9 cellular contexts compared by ENCODE assay signal in genomic region chr7:27149817-27150567, GRCh38. TPM values are rescaled to one million over a fixed set of nuclear protein-coding genes. Genes with fewer than 3 reads are reported as not detected.
DNase-seq lines count a peak whose midpoint lies in the region; ATAC-seq and TF ChIP-seq lines count a peak whose summit lies in the region.
"Had no signal": no experiment of that assay in that cellular context is flagged by ENCODE, and none has a peak within 500 bp of the region (broad histone marks: within the 10 kb centered on the region; RNA-seq: fewer than 3 reads in every experiment).

No MANE protein-coding gene starts in this region.

- no peak for TF ChIP-seq CTCF in Calu3 (IDR thresholded peaks at IDR 0.05; ENCODE audit: unreplicated experiment)
- no peak for TF ChIP-seq CTCF in chondrocyte (IDR thresholded peaks at IDR 0.05)
- no peak for TF ChIP-seq CTCF in osteocyte (IDR thresholded peaks at IDR 0.05)

- H3K4me3 Mint-ChIP-seq in Calu3 (ENCODE audit: low read depth, unreplicated experiment) (peak overlapping the region; percentile 76), IgD-negative memory B cell (peak overlapping the region in 3 of 4 donors; percentile 47 to 89 (median 66)), chondrocyte (ENCODE audit: unreplicated experiment) (peak overlapping the region; percentile 64), osteocyte (ENCODE audit: unreplicated experiment) (no peak overlapping the region), T-helper 17 cell (no peak overlapping the region)

- H3K36me3 Mint-ChIP-seq in Calu3 (ENCODE audit: insufficient read depth, unreplicated experiment) (peaks cover 37% of the 10 kb centered on the region), IgD-negative memory B cell (no peaks in the 10 kb centered on the region), chondrocyte (ENCODE audit: low read depth) (peaks cover 5% of the 10 kb centered on the region), osteocyte (ENCODE audit: unreplicated experiment) (peaks cover 3% of the 10 kb centered on the region), T-helper 17 cell (ENCODE audit: low read depth) (peaks cover 14% of the 10 kb centered on the region)

- peak overlapping the region; percentile 73 for H3K27ac Mint-ChIP-seq in Calu3 (ENCODE audit: unreplicated experiment)
- peak overlapping the region in 2 of 3 donors; percentile 94 to 98 for H3K27ac Mint-ChIP-seq in IgD-negative memory B cell
- no peak overlapping the region for H3K27ac Mint-ChIP-seq in chondrocyte (ENCODE audit: unreplicated experiment)
- no peak overlapping the region for H3K27ac Mint-ChIP-seq in osteocyte (ENCODE audit: unreplicated experiment)
- no peak overlapping the region for H3K27ac Mint-ChIP-seq in T-helper 17 cell

- ATAC-seq in GM21576 (IDR thresholded peaks at IDR 0.05; ENCODE audit: unreplicated experiment) (no peak), T-helper 17 cell (no peak), GM21529 (IDR thresholded peaks at IDR 0.05; ENCODE audit: unreplicated experiment) (no peak)

- intact Hi-C loops in Calu3 (cut with micrococcal nuclease; ENCODE audit: unreplicated experiment) = loop anchor here (5.0 kb wide), 1 partner anchor 1258 kb away; no protein-coding TSS in a partner anchor

- H3K27me3 Mint-ChIP-seq in Calu3 (ENCODE audit: unreplicated experiment) = peaks cover 36% of the 10 kb centered on the region
- H3K27me3 Mint-ChIP-seq in IgD-negative memory B cell = peaks cover 73% of the 10 kb centered on the region
- peaks cover 90% of the 10 kb centered on the region for H3K27me3 Mint-ChIP-seq in chondrocyte (ENCODE audit: low read depth)
- H3K27me3 Mint-ChIP-seq in osteocyte (ENCODE audit: unreplicated experiment) = peaks cover 91% of the 10 kb centered on the region
- peaks cover 94% of the 10 kb centered on the region for H3K27me3 Mint-ChIP-seq in T-helper 17 cell

- CTCF ChIA-PET in Calu3 (lab: Charles Lee) = interaction anchor here (0.7 to 2.4 kb wide), 14 partner anchors 9 to 1209 kb away, joined by 3 to 21 read pairs (median 5); partner anchors contain the start of genes HOXA10 and SKAP2

- H3K4me1 Mint-ChIP-seq in Calu3 (ENCODE audit: low read depth, unreplicated experiment) (peaks cover 11% of the 10 kb centered on the region), IgD-negative memory B cell (peaks cover 16 to 34% (median 24%) of the 10 kb centered on the region in 3 donors), chondrocyte (ENCODE audit: low read depth) (peaks cover 15% of the 10 kb centered on the region), osteocyte (ENCODE audit: unreplicated experiment) (peaks cover 14% of the 10 kb centered on the region), T-helper 17 cell (peaks cover 39% of the 10 kb centered on the region)

- H3K9me3 ChIP-seq in T-helper 17 cell (ENCODE audit: control insufficient read depth, low read length, poor library complexity, severe bottlenecking) = no peaks in the 10 kb centered on the region

- BruUV-seq in Calu3 (replicated peaks; lab: Mats Ljungman, UMichigan) = no TSS peak

- peak; percentile 51 for DNase-seq in Calu3
- DNase-seq in chondrocyte (ENCODE audit: low spot score) = no peak
- DNase-seq in osteocyte (ENCODE audit: extremely low spot score, unreplicated experiment) = peak; percentile 76
- no peak for DNase-seq in T-helper 17 cell
- no peak for DNase-seq in 8988T

- H3K9me3 Mint-ChIP-seq in Calu3 (ENCODE audit: low read depth, unreplicated experiment) = no peaks in the 10 kb centered on the region
- peaks cover 0 to 4% (median 0%) of the 10 kb centered on the region in 3 donors for H3K9me3 Mint-ChIP-seq in IgD-negative memory B cell
- peaks cover 2% of the 10 kb centered on the region for H3K9me3 Mint-ChIP-seq in chondrocyte (ENCODE audit: low read depth)
- no peaks in the 10 kb centered on the region for H3K9me3 Mint-ChIP-seq in osteocyte (ENCODE audit: unreplicated experiment)

RNA-seq across cellular contexts. Expression of gene HOXA3, which starts 2.4 kb away (rescaled TPM):
- 15.9 and 20.9 TPM in 2 replicates for total RNA-seq in Calu3 (2022)
- polyA plus RNA-seq in IgD-negative memory B cell = not detected
- 9.3 to 12.1 TPM in 2 of 3 replicates, not detected in the other for total RNA-seq in chondrocyte
- total RNA-seq in osteocyte = not detected in 2 replicates
- not detected for total RNA-seq in T-helper 17 cell
- total RNA-seq: T-helper 1 cell treated with Interleukin-12 subunit alpha and Interleukin-12 subunit beta and Interleukin-4 antibody, amounts not matched to agents 30 ng/mL and 1 ng/mL, for 36 hours had no signal

RNA-seq across cellular contexts. Expression of gene HOXA6, which starts 2.4 kb away (rescaled TPM):
- total RNA-seq in Calu3 (2022) (11.4 and 12.4 TPM in 2 replicates), chondrocyte (not detected in 3 replicates), osteocyte (not detected in 2 replicates), T-helper 17 cell (not detected)
- 0.39 TPM for polyA plus RNA-seq in IgD-negative memory B cell
- total RNA-seq: T-helper 1 cell treated with Interleukin-12 subunit alpha and Interleukin-12 subunit beta and Interleukin-4 antibody, amounts not matched to agents 30 ng/mL and 1 ng/mL, for 36 hours had no signal

RNA-seq across cellular contexts. Expression of gene HOXA7, which starts 6.5 kb away (rescaled TPM):
- total RNA-seq in Calu3 (2022) (not detected in 2 replicates), chondrocyte (not detected in 3 replicates), osteocyte (not detected in 2 replicates), T-helper 17 cell (not detected)
- 1.0 TPM for polyA plus RNA-seq in IgD-negative memory B cell
- total RNA-seq: T-helper 1 cell treated with Interleukin-12 subunit alpha and Interleukin-12 subunit beta and Interleukin-4 antibody, amounts not matched to agents 30 ng/mL and 1 ng/mL, for 36 hours had no signal

RNA-seq across cellular contexts. Expression of gene HOXA5, which starts 6.5 kb away (rescaled TPM):
- 8.3 and 10.6 TPM in 2 replicates for total RNA-seq in Calu3 (2022)
- polyA plus RNA-seq in IgD-negative memory B cell = not detected
- total RNA-seq in chondrocyte = not detected in 3 replicates
- not detected in 2 replicates for total RNA-seq in osteocyte
- under 1 TPM in 1 of 2 donors, not detected in 1; 0.26 TPM for total RNA-seq in T-helper 17 cell
- total RNA-seq: T-helper 1 cell treated with Interleukin-12 subunit alpha and Interleukin-12 subunit beta and Interleukin-4 antibody, amounts not matched to agents 30 ng/mL and 1 ng/mL, for 36 hours had no signal

RNA-seq across cellular contexts. Expression of gene HOXA9, which starts 15.3 kb away (rescaled TPM):
- 1.7 and 2.5 TPM in 2 replicates for total RNA-seq in Calu3 (2022)
- 0.20 TPM for polyA plus RNA-seq in IgD-negative memory B cell
- total RNA-seq in chondrocyte = not detected in 3 replicates
- total RNA-seq in osteocyte = not detected in 2 replicates
- not detected for total RNA-seq in T-helper 17 cell
- total RNA-seq: T-helper 1 cell treated with Interleukin-12 subunit alpha and Interleukin-12 subunit beta and Interleukin-4 antibody, amounts not matched to agents 30 ng/mL and 1 ng/mL, for 36 hours had no signal

Comparison
In these comparisons a context has a peak if more than half of its experiments do, and no peak if none do; other contexts are left out.
1. DNase-seq: peak in Calu3 (single experiment) and osteocyte (single experiment); none in chondrocyte (single experiment), T-helper 17 cell (0 of 3) and 8988T (single experiment).
2. H3K27ac Mint-ChIP-seq: peak in Calu3 (single experiment) and IgD-negative memory B cell (2 of 3); none in chondrocyte (single experiment), osteocyte (single experiment) and T-helper 17 cell (single experiment).
3. H3K4me3 Mint-ChIP-seq: peak in Calu3 (single experiment), IgD-negative memory B cell (3 of 4) and chondrocyte (single experiment); none in osteocyte (single experiment) and T-helper 17 cell (single experiment).
4. RNA of gene HOXA6, which starts 2.4 kb away (total RNA-seq): 11.4 to 12.4 TPM in Calu3; not detected in T-helper 17 cell, not detected in chondrocyte and not detected in osteocyte; every median in the first group is over 10 times any median in the second.